In the genomic region with DNA sequence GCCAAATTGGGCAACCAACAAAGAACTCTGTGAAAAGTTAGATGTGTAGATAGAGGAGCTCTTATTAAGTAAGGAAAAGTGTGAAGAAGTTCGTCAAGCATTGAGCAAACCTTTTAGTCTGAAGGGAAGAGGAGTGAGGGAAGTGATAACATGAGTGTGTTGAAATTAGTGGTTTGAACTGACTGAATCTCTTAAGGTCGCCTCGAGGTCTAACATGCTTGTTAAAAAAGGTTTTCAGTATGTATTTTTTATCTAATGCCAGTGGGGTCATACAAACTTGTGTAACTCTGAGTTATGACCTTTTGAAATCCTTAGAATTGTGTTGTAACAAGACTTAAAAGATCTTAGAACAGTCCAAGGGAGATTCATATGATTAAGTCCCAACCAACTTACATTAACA, we compare ENCODE assay signal across 22 cellular contexts. TPM values are rescaled to one million over a fixed set of nuclear protein-coding genes. Genes with fewer than 3 reads are reported as not detected.
DNase-seq lines count a peak whose midpoint lies in the region; ATAC-seq and TF ChIP-seq lines count a peak whose summit lies in the region.
"Had no signal": no experiment of that assay in that cellular context is flagged by ENCODE, and none has a peak within 500 bp of the region (broad histone marks: within the 10 kb centered on the region; RNA-seq: fewer than 3 reads in every experiment).

No MANE protein-coding gene starts in this region.

- H3K27ac Mint-ChIP-seq in CD8-positive, alpha-beta T cell = no peak overlapping the region
- H3K27ac Mint-ChIP-seq: IgD-negative memory B cell had no signal

- H3K36me3 Mint-ChIP-seq in CD8-positive, alpha-beta T cell = peaks cover 73% of the 10 kb centered on the region

- H3K4me3 Mint-ChIP-seq in CD8-positive, alpha-beta T cell = no peak overlapping the region
- H3K4me3 Mint-ChIP-seq: IgD-negative memory B cell had no signal

- TF ChIP-seq CTCF in left lung (IDR thresholded peaks at IDR 0.05) (no peak), heart right ventricle (IDR thresholded peaks at IDR 0.05) (no peak)
- TF ChIP-seq CTCF in CD8-positive, alpha-beta T cell (IDR thresholded peaks at IDR 0.05) = no peak

- CTCF ChIA-PET in CD8-positive, alpha-beta T cell (lab: Charles Lee) = no interaction called here

- POLR2A ChIA-PET in CD8-positive, alpha-beta T cell (lab: Charles Lee) = no interaction called here

- no peaks in the 10 kb centered on the region for H3K9me3 ChIP-seq in adipocyte (ENCODE audit: control insufficient read depth, low read length)
- no peaks in the 10 kb centered on the region for H3K9me3 ChIP-seq in left lung
- H3K9me3 ChIP-seq in CD8-positive, alpha-beta T cell (ENCODE audit: low read length) = no peaks in the 10 kb centered on the region
- H3K9me3 ChIP-seq in heart right ventricle = peaks cover 0 to 10% (median 0%) of the 10 kb centered on the region in 11 donors
- H3K9me3 ChIP-seq: BE2C, upper lobe of left lung had no signal

- H3K9ac ChIP-seq in adipocyte (ENCODE audit: low read length) = no peak overlapping the region

- H3K27me3 ChIP-seq in adipocyte (replicated peaks; ENCODE audit: control insufficient read depth, insufficient read depth, low read length) (no peaks in the 10 kb centered on the region), left lung (no peaks in the 10 kb centered on the region), heart right ventricle (no peaks in the 10 kb centered on the region)
- H3K27me3 ChIP-seq in CD8-positive, alpha-beta T cell (ENCODE audit: insufficient read depth, low read length) = no peaks in the 10 kb centered on the region
- H3K27me3 ChIP-seq: BE2C, right atrium auricular region, upper lobe of left lung had no signal

- H3K36me3 ChIP-seq in adipocyte (ENCODE audit: control insufficient read depth, insufficient read depth, low read length, severe bottlenecking) (peaks cover 58% of the 10 kb centered on the region), left lung (no peaks in the 10 kb centered on the region), heart right ventricle (peaks cover 0 to 43% (median 0%) of the 10 kb centered on the region in 9 donors)
- peaks cover 4% of the 10 kb centered on the region for H3K36me3 ChIP-seq in CD8-positive, alpha-beta T cell (ENCODE audit: insufficient read depth, low read length)

- intact Hi-C loops in left lung (cut with DNase I) = no loop called here
- intact Hi-C loops in CD8-positive, alpha-beta T cell (cut with DNase I, micrococcal nuclease) = no loop called here
- intact Hi-C loops in heart right ventricle (cut with DNase I) = no loop called here

- H3K4me3 ChIP-seq in adipocyte (ENCODE audit: low read length) = no peak overlapping the region
- H3K4me3 ChIP-seq in left lung = no peak overlapping the region
- no peak overlapping the region for H3K4me3 ChIP-seq in CD8-positive, alpha-beta T cell (ENCODE audit: low read depth, low read length)
- no peak overlapping the region for H3K4me3 ChIP-seq in heart right ventricle
- H3K4me3 ChIP-seq: right atrium auricular region, upper lobe of left lung had no signal

- ATAC-seq in left lung (peak; percentile 55), heart right ventricle (no peak), HG02798 (IDR thresholded peaks at IDR 0.05; ENCODE audit: poor library complexity, unreplicated experiment) (no peak)
- no peak for ATAC-seq in CD8-positive, alpha-beta T cell

- no peaks in the 10 kb centered on the region for H3K9me3 Mint-ChIP-seq in CD8-positive, alpha-beta T cell

- peak overlapping the region in 1 of 2 donors; percentile 57 for H3K27ac ChIP-seq in left lung
- H3K27ac ChIP-seq in CD8-positive, alpha-beta T cell (ENCODE audit: low read depth, low read length) = no peak overlapping the region
- H3K27ac ChIP-seq in heart right ventricle = peak overlapping the region in 1 of 10 donors; percentile 75
- H3K27ac ChIP-seq: right atrium auricular region had no signal

- DNase-seq in AML-193 (lab: John Stamatoyannopoulos, UW) = peak; percentile 89
- peak; percentile 98 for DNase-seq in MV-4-11 (lab: John Stamatoyannopoulos, UW)
- peak; percentile 13 for DNase-seq in adipocyte (ENCODE audit: low read depth)
- DNase-seq in left lung = no peak
- DNase-seq in CD8-positive, alpha-beta T cell = no peak
- no peak for DNase-seq in heart right ventricle
- DNase-seq in NCI-H1092 (lab: John Stamatoyannopoulos, UW) = no peak
- DNase-seq: activated CD8-positive, alpha-beta memory T cell treated with anti-CD3 and anti-CD28 coated beads, Interleukin-2, amount 50 U/mL, for 4 hours; BE2C; Calu3; cortex of kidney; MM.1S; NCI-H510A treated with DMSO at 0.1 percent for 48 hours; occipital lobe; Right ventricle myocardium superior; T-helper 1 cell; upper lobe of left lung had no signal

- no peaks in the 10 kb centered on the region for H3K27me3 Mint-ChIP-seq in CD8-positive, alpha-beta T cell (ENCODE audit: low read depth)
- H3K27me3 Mint-ChIP-seq: IgD-negative memory B cell had no signal

- peaks cover 24% of the 10 kb centered on the region for H3K4me1 ChIP-seq in adipocyte (ENCODE audit: control insufficient read depth, insufficient read depth, low read length)
- peaks cover 3 to 35% of the 10 kb centered on the region in 2 donors for H3K4me1 ChIP-seq in left lung
- H3K4me1 ChIP-seq in CD8-positive, alpha-beta T cell (ENCODE audit: insufficient read depth, low read length) = no peaks in the 10 kb centered on the region
- peaks cover 0 to 25% (median 0%) of the 10 kb centered on the region in 9 donors for H3K4me1 ChIP-seq in heart right ventricle
- H3K4me1 ChIP-seq: BE2C, right atrium auricular region had no signal

- peaks cover 19% of the 10 kb centered on the region for H3K4me1 Mint-ChIP-seq in CD8-positive, alpha-beta T cell (ENCODE audit: low read depth)

- WGBS in heart right ventricle, 2 donors = 64 to 65% methylated on average over 3 of the region's 3 CpGs

RNA-seq across cellular contexts. Expression of a gene that starts 34.1 kb away (rescaled TPM):
- total RNA-seq in left lung = 100 to 1,000 TPM in 1 of 2 donors, 10 to 100 TPM in 1; 75.6 to 102 TPM
- total RNA-seq in CD8-positive, alpha-beta T cell = 10 to 100 TPM; 34.9 TPM
- total RNA-seq in heart right ventricle = 10 to 100 TPM in 2 of 10 donors, 1 to 10 TPM in 8; 5.5 to 19.4 (median 7.6) TPM
- polyA plus RNA-seq in heart right ventricle = 1 to 10 TPM; 2.6 to 3.0 TPM

RNA-seq across cellular contexts. Expression of a gene that starts 38.1 kb away (rescaled TPM):
- total RNA-seq in left lung = under 1 TPM in 1 of 2 donors, not detected in 1; 0.58 TPM
- 1 to 10 TPM in 1 of 2 experiments, under 1 TPM in 1; 0.98 to 1.6 TPM for total RNA-seq in CD8-positive, alpha-beta T cell
- total RNA-seq in heart right ventricle = under 1 TPM in 3 of 10 donors, not detected in 7; 0.12 to 0.17 (median 0.17) TPM
- under 1 TPM in 1 of 2 donors, not detected in 1; 0.03 TPM for polyA plus RNA-seq in heart right ventricle
- total RNA-seq: A172, lung microvascular endothelial cell, right atrium auricular region, Right ventricle myocardium superior had no signal
- polyA plus RNA-seq: IgD-negative memory B cell had no signal

Comparison
In these comparisons a context has a peak if more than half of its experiments do, and no peak if none do; other contexts are left out.
1. DNase-seq: peak in AML-193 (2 of 2), MV-4-11 (single experiment) and adipocyte (single experiment); none in left lung (0 of 2), CD8-positive, alpha-beta T cell (0 of 7), heart right ventricle (0 of 2) and NCI-H1092 (single experiment).